In the genomic region with DNA sequence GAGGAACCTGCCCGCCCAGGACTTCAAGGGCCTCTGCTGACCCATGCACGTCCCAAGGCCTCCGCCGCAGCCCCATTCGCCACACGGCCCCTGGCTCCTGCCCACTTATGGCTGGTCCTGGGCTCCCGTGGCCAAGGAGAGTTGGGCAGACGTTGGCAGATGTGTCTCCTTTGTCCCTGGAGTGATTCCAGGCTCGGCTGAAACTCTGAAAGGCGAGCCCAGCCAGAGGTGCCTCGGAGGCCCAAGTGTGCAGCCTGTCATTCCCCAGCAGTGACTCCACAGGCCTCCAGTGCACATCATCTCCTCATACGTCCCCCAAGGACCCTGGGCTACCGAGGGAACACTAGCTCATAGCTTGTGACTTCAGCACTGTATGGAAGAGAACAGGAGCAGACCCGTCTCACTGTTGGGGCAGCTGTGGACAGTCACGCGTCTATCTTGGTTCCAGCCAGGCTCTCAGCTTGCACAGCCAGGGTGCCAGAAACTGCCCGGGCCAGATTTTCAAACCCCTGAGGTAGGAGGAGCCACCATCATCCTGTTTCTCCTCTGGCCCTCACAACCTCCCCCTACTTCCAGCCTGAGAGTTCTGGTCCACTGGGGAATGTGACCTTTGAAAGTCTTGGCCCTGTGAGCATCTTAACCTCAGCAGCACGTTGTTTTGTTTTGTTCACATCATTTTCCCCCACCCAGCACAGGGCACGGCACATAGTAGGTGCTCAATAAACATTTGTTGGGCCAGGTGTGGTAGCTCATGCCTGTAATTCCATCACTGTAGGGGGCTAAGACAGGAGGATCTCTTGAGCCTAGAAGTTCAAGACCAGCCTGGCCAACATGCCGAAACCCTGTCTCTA, we compare ENCODE assay signal across 1 cellular context.
TF ChIP-seq lines count a peak whose summit lies in the region.

No MANE protein-coding gene starts in this region.

TF ChIP-seq in K562, 482 proteins besides CTCF, POLR2A, EP300 and RAD21:
- TF ChIP-seq ZKSCAN1 (IDR thresholded peaks at IDR 0.05; ENCODE audit: low read depth, low read length) = peak; percentile 39; the same call in 1 of the 2 replicates
- no peak for TF ChIP-seq TSC22D4 (tag; IDR thresholded peaks at IDR 0.05)
